ENCODE assay signal across 2 cellular contexts in the genomic region with DNA sequence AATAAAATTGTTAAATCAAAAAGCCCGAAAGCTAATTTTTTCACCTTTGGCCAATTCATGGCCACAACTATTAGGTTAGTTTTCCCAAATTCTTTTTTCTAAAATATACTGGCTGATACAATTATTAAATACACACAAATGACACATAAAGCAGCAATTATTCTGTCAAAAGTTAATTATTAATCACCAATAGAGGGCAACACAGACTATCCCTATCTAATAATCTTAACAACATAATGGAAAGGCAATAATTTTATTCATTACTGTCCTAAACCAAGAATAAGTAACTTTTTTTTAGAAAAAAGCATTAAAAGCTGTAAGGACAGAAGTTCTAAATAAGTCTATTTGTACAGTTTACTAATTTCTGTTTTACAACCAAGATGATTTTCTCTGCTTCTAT.
TF ChIP-seq lines count a peak whose summit lies in the region.

No MANE protein-coding gene starts in this region.

TF ChIP-seq in SK-N-SH, 30 proteins besides CTCF, POLR2A, EP300 and RAD21 (continued from another document):
- TF ChIP-seq EZH2phosphoT487 (IDR thresholded peaks at IDR 0.05; ENCODE audit: borderline replicate concordance, low read depth): no peak
- TF ChIP-seq TAF1 (IDR thresholded peaks at IDR 0.05; ENCODE audit: borderline replicate concordance, low read depth, low read length): no peak
- TF ChIP-seq, protein P1, sequence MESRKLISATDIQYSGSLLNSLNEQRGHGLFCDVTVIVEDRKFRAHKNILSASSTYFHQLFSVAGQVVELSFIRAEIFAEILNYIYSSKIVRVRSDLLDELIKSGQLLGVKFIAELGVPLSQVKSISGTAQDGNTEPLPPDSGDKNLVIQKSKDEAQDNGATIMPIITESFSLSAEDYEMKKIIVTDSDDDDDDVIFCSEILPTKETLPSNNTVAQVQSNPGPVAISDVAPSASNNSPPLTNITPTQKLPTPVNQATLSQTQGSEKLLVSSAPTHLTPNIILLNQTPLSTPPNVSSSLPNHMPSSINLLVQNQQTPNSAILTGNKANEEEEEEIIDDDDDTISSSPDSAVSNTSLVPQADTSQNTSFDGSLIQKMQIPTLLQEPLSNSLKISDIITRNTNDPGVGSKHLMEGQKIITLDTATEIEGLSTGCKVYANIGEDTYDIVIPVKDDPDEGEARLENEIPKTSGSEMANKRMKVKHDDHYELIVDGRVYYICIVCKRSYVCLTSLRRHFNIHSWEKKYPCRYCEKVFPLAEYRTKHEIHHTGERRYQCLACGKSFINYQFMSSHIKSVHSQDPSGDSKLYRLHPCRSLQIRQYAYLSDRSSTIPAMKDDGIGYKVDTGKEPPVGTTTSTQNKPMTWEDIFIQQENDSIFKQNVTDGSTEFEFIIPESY (IDR thresholded peaks at IDR 0.05; ENCODE audit: borderline replicate concordance, low read depth): no peak
- no peak for TF ChIP-seq POLR2AphosphoS5 (IDR thresholded peaks at IDR 0.05; ENCODE audit: low read depth, low read length)
- no peak for TF ChIP-seq FOSL2 (IDR thresholded peaks at IDR 0.05; ENCODE audit: borderline replicate concordance, low read depth)
- TF ChIP-seq FOXM1 (IDR thresholded peaks at IDR 0.05; ENCODE audit: low read depth): no peak
- TF ChIP-seq, protein P2, sequence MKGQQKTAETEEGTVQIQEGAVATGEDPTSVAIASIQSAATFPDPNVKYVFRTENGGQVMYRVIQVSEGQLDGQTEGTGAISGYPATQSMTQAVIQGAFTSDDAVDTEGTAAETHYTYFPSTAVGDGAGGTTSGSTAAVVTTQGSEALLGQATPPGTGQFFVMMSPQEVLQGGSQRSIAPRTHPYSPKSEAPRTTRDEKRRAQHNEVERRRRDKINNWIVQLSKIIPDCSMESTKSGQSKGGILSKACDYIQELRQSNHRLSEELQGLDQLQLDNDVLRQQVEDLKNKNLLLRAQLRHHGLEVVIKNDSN (IDR thresholded peaks at IDR 0.05; ENCODE audit: borderline replicate concordance, low read depth): no peak
- TF ChIP-seq GATA2 (CRISPR knock-in tag; IDR thresholded peaks at IDR 0.05): no peak
- TF ChIP-seq NFIC (IDR thresholded peaks at IDR 0.05; ENCODE audit: borderline replicate concordance): no peak
- TF ChIP-seq, protein P3, sequence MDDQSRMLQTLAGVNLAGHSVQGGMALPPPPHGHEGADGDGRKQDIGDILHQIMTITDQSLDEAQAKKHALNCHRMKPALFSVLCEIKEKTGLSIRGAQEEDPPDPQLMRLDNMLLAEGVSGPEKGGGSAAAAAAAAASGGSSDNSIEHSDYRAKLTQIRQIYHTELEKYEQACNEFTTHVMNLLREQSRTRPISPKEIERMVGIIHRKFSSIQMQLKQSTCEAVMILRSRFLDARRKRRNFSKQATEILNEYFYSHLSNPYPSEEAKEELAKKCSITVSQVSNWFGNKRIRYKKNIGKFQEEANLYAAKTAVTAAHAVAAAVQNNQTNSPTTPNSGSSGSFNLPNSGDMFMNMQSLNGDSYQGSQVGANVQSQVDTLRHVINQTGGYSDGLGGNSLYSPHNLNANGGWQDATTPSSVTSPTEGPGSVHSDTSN (IDR thresholded peaks at IDR 0.05): no peak

TF ChIP-seq in SK-N-SH treated with all-trans-retinoic acid at 6 μM for 48 hours, 23 proteins besides CTCF, POLR2A, EP300 and RAD21:
- TF ChIP-seq, protein P4, sequence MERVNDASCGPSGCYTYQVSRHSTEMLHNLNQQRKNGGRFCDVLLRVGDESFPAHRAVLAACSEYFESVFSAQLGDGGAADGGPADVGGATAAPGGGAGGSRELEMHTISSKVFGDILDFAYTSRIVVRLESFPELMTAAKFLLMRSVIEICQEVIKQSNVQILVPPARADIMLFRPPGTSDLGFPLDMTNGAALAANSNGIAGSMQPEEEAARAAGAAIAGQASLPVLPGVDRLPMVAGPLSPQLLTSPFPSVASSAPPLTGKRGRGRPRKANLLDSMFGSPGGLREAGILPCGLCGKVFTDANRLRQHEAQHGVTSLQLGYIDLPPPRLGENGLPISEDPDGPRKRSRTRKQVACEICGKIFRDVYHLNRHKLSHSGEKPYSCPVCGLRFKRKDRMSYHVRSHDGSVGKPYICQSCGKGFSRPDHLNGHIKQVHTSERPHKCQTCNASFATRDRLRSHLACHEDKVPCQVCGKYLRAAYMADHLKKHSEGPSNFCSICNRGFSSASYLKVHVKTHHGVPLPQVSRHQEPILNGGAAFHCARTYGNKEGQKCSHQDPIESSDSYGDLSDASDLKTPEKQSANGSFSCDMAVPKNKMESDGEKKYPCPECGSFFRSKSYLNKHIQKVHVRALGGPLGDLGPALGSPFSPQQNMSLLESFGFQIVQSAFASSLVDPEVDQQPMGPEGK (CRISPR knock-in tag; IDR thresholded peaks at IDR 0.05; ENCODE audit: borderline replicate concordance): no peak
- TF ChIP-seq GLIS3 (CRISPR knock-in tag; IDR thresholded peaks at IDR 0.05): no peak
- TF ChIP-seq TOX (CRISPR knock-in tag; IDR thresholded peaks at IDR 0.05; ENCODE audit: borderline replicate concordance): no peak
- no peak for TF ChIP-seq CSDC2 (CRISPR knock-in tag; IDR thresholded peaks at IDR 0.05)
- TF ChIP-seq ESRRG (CRISPR knock-in tag; IDR thresholded peaks at IDR 0.05): no peak
- no peak for TF ChIP-seq SNAI2 (CRISPR knock-in tag; IDR thresholded peaks at IDR 0.05)
- TF ChIP-seq ZFP3 (CRISPR knock-in tag; IDR thresholded peaks at IDR 0.05): no peak
- no peak for TF ChIP-seq ISL1 (CRISPR knock-in tag; IDR thresholded peaks at IDR 0.05)
- no peak for TF ChIP-seq ZC3H10 (CRISPR knock-in tag; IDR thresholded peaks at IDR 0.05)
- no peak for TF ChIP-seq BACH2 (CRISPR knock-in tag; IDR thresholded peaks at IDR 0.05; ENCODE audit: borderline replicate concordance)
- TF ChIP-seq, protein P5, sequence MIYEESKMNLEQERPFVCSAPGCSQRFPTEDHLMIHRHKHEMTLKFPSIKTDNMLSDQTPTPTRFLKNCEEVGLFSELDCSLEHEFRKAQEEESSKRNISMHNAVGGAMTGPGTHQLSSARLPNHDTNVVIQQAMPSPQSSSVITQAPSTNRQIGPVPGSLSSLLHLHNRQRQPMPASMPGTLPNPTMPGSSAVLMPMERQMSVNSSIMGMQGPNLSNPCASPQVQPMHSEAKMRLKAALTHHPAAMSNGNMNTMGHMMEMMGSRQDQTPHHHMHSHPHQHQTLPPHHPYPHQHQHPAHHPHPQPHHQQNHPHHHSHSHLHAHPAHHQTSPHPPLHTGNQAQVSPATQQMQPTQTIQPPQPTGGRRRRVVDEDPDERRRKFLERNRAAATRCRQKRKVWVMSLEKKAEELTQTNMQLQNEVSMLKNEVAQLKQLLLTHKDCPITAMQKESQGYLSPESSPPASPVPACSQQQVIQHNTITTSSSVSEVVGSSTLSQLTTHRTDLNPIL (CRISPR knock-in tag; IDR thresholded peaks at IDR 0.05; ENCODE audit: low read depth): no peak
- no peak for TF ChIP-seq ARNTL (CRISPR knock-in tag; IDR thresholded peaks at IDR 0.05; ENCODE audit: borderline replicate concordance, low read depth)
- TF ChIP-seq ZNF8 (CRISPR knock-in tag; IDR thresholded peaks at IDR 0.05): no peak
- TF ChIP-seq, protein P6, sequence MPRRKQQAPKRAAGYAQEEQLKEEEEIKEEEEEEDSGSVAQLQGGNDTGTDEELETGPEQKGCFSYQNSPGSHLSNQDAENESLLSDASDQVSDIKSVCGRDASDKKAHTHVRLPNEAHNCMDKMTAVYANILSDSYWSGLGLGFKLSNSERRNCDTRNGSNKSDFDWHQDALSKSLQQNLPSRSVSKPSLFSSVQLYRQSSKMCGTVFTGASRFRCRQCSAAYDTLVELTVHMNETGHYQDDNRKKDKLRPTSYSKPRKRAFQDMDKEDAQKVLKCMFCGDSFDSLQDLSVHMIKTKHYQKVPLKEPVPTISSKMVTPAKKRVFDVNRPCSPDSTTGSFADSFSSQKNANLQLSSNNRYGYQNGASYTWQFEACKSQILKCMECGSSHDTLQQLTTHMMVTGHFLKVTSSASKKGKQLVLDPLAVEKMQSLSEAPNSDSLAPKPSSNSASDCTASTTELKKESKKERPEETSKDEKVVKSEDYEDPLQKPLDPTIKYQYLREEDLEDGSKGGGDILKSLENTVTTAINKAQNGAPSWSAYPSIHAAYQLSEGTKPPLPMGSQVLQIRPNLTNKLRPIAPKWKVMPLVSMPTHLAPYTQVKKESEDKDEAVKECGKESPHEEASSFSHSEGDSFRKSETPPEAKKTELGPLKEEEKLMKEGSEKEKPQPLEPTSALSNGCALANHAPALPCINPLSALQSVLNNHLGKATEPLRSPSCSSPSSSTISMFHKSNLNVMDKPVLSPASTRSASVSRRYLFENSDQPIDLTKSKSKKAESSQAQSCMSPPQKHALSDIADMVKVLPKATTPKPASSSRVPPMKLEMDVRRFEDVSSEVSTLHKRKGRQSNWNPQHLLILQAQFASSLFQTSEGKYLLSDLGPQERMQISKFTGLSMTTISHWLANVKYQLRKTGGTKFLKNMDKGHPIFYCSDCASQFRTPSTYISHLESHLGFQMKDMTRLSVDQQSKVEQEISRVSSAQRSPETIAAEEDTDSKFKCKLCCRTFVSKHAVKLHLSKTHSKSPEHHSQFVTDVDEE (CRISPR knock-in tag; IDR thresholded peaks at IDR 0.05): no peak
- TF ChIP-seq ZFP30 (CRISPR knock-in tag; IDR thresholded peaks at IDR 0.05): no peak
- no peak for TF ChIP-seq TCF4 (CRISPR knock-in tag; IDR thresholded peaks at IDR 0.05; ENCODE audit: borderline replicate concordance)
- TF ChIP-seq PPARA (CRISPR knock-in tag; IDR thresholded peaks at IDR 0.05; ENCODE audit: borderline replicate concordance): no peak
- TF ChIP-seq, protein P7, sequence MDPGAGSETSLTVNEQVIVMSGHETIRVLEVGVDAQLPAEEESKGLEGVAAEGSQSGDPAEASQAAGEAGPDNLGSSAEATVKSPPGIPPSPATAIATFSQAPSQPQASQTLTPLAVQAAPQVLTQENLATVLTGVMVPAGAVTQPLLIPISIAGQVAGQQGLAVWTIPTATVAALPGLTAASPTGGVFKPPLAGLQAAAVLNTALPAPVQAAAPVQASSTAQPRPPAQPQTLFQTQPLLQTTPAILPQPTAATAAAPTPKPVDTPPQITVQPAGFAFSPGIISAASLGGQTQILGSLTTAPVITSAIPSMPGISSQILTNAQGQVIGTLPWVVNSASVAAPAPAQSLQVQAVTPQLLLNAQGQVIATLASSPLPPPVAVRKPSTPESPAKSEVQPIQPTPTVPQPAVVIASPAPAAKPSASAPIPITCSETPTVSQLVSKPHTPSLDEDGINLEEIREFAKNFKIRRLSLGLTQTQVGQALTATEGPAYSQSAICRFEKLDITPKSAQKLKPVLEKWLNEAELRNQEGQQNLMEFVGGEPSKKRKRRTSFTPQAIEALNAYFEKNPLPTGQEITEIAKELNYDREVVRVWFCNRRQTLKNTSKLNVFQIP (CRISPR knock-in tag; IDR thresholded peaks at IDR 0.05; ENCODE audit: borderline replicate concordance, low read depth): no peak
- no peak for TF ChIP-seq ZNF70 (CRISPR knock-in tag; IDR thresholded peaks at IDR 0.05)
TF ChIP-seq in SK-N-SH treated with all-trans-retinoic acid at 6 μM for 48 hours: peak in this region for 0.
